ENCODE assay signal across 27 cellular contexts in the genomic region with DNA sequence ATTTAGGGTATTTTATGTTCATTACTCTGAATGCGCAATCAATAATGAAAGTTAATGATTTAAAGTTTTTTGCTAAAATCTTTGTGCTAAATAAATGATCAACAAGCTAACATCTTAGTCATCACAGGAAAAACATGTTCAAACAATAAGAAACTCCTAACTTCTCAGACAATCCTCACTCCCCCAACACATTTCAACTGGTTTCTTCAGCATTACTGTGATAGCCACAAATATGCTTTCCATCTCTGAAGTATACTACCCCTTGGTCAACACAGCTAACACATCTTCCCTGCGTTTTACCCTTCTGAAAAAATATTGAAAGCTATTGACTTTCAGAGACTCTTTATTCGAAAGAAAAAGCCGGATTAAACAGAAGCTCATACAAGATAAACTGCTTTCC.
DNase-seq lines count a peak whose midpoint lies in the region; ATAC-seq and TF ChIP-seq lines count a peak whose summit lies in the region.
"Had no signal": no experiment of that assay in that cellular context is flagged by ENCODE, and none has a peak within 500 bp of the region (broad histone marks: within the 10 kb centered on the region; RNA-seq: fewer than 3 reads in every experiment).

No MANE protein-coding gene starts in this region.

- H3K36me3 Mint-ChIP-seq in activated naive CD4-positive, alpha-beta T cell treated with anti-CD3 and anti-CD28 coated beads, Interleukin-2, amount 50 U/mL, for 24 hours = peaks cover 57% of the 10 kb centered on the region
- H3K36me3 Mint-ChIP-seq in WTC11 = peaks cover 36% of the 10 kb centered on the region
- H3K36me3 Mint-ChIP-seq in T-helper 2 cell treated with Interferon-gamma antibody and Interleukin-4, amounts not matched to agents 5 μg/mL and 100 μg/mL, for 36 hours (ENCODE audit: low read depth) = peaks cover 46% of the 10 kb centered on the region

- H3K27ac Mint-ChIP-seq in activated naive CD4-positive, alpha-beta T cell treated with anti-CD3 and anti-CD28 coated beads, Interleukin-2, amount 50 U/mL, for 24 hours = peak overlapping the region; percentile 59
- H3K27ac Mint-ChIP-seq in WTC11 = peak overlapping the region; percentile 50
- no peak overlapping the region for H3K27ac Mint-ChIP-seq in T-helper 2 cell treated with Interferon-gamma antibody and Interleukin-4, amounts not matched to agents 5 μg/mL and 100 μg/mL, for 36 hours

- TF ChIP-seq EP300 in esophagus muscularis mucosa (IDR thresholded peaks at IDR 0.05) = no peak

- no peak overlapping the region for H3K4me3 ChIP-seq in heart left ventricle
- no peak overlapping the region for H3K4me3 ChIP-seq in esophagus muscularis mucosa
- H3K4me3 ChIP-seq: K562, MG63, SJSA1 had no signal

- H3K9me3 Mint-ChIP-seq in activated naive CD4-positive, alpha-beta T cell treated with anti-CD3 and anti-CD28 coated beads, Interleukin-2, amount 50 U/mL, for 24 hours = peaks cover 9% of the 10 kb centered on the region
- no peaks in the 10 kb centered on the region for H3K9me3 Mint-ChIP-seq in WTC11
- H3K9me3 Mint-ChIP-seq in T-helper 2 cell treated with Interferon-gamma antibody and Interleukin-4, amounts not matched to agents 5 μg/mL and 100 μg/mL, for 36 hours = no peaks in the 10 kb centered on the region

- POLR2A ChIA-PET in WTC11 (lab: Charles Lee) = no interaction called here

- intact Hi-C loops in heart left ventricle (cut with DNase I) (no loop called here), esophagus muscularis mucosa (cut with DNase I) (no loop called here)

- peaks cover 93% of the 10 kb centered on the region for H3K4me1 Mint-ChIP-seq in activated naive CD4-positive, alpha-beta T cell treated with anti-CD3 and anti-CD28 coated beads, Interleukin-2, amount 50 U/mL, for 24 hours
- peaks cover 38% of the 10 kb centered on the region for H3K4me1 Mint-ChIP-seq in WTC11
- peaks cover 2% of the 10 kb centered on the region for H3K4me1 Mint-ChIP-seq in T-helper 2 cell treated with Interferon-gamma antibody and Interleukin-4, amounts not matched to agents 5 μg/mL and 100 μg/mL, for 36 hours (ENCODE audit: low read depth)

- 92 to 97% (median 95%) methylated on average over 4 of the region's 4 CpGs for WGBS in heart left ventricle, 4 donors
- 88% methylated on average over 4 of the region's 4 CpGs for WGBS in esophagus muscularis mucosa

- CTCF ChIA-PET in WTC11 (lab: Charles Lee) = interaction anchor here (1.2 to 2.0 kb wide), 4 partner anchors 9 to 230 kb away, joined by 3 to 7 read pairs (median 4); no protein-coding TSS in a partner anchor

- no peak for ATAC-seq in WTC11
- no peak for ATAC-seq in heart left ventricle
- ATAC-seq: HepG2, K562, Right ventricle myocardium inferior had no signal

- TF ChIP-seq POLR2A in heart left ventricle (IDR thresholded peaks at IDR 0.05) = no peak
- no peak for TF ChIP-seq POLR2A in esophagus muscularis mucosa (IDR thresholded peaks at IDR 0.05; ENCODE audit: low read depth)

- no peak for DNase-seq in activated naive CD4-positive, alpha-beta T cell treated with anti-CD3 and anti-CD28 coated beads, Interleukin-2, amount 50 U/mL, for 16 hours
- DNase-seq in WTC11 (ENCODE audit: low spot score) (no peak), iris pigment epithelial cell (ENCODE audit: low read depth) (peak; percentile 43), heart left ventricle (no peak), cortex of kidney (lab: John Stamatoyannopoulos, UW) (no peak), esophagus muscularis mucosa (ENCODE audit: extremely low spot score) (no peak)
- DNase-seq in T-helper 2 cell treated with Interferon-gamma antibody and Interleukin-4, amounts not matched to agents 5 μg/mL and 100 μg/mL, for 36 hours (ENCODE audit: low spot score) = no peak
- DNase-seq: AML-193, DMS53, EL, GF-D8, H7, MG63, NCI-H1048, NCI-H1417 treated with DMSO at 0.1 percent for 48 hours, NCI-H187, NCI-H446, NCI-H526, OCI-M1 had no signal

- no peaks in the 10 kb centered on the region for H3K27me3 ChIP-seq in heart left ventricle
- H3K27me3 ChIP-seq in esophagus muscularis mucosa = no peaks in the 10 kb centered on the region
- H3K27me3 ChIP-seq: MG63, SJSA1 had no signal

- H3K4me1 ChIP-seq in heart left ventricle (peaks cover 0 to 20% (median 1%) of the 10 kb centered on the region in 12 donors), esophagus muscularis mucosa (peaks cover 0 to 6% (median 4%) of the 10 kb centered on the region in 4 donors)

- H3K9me3 ChIP-seq in heart left ventricle = no peaks in the 10 kb centered on the region
- no peaks in the 10 kb centered on the region for H3K9me3 ChIP-seq in esophagus muscularis mucosa
- H3K9me3 ChIP-seq: MG63, SJSA1 had no signal

- H3K4me3 Mint-ChIP-seq in activated naive CD4-positive, alpha-beta T cell treated with anti-CD3 and anti-CD28 coated beads, Interleukin-2, amount 50 U/mL, for 24 hours = no peak overlapping the region
- H3K4me3 Mint-ChIP-seq in WTC11 = no peak overlapping the region
- H3K4me3 Mint-ChIP-seq in T-helper 2 cell treated with Interferon-gamma antibody and Interleukin-4, amounts not matched to agents 5 μg/mL and 100 μg/mL, for 36 hours = no peak overlapping the region

- H3K36me3 ChIP-seq in heart left ventricle = peaks cover 0 to 46% (median 26%) of the 10 kb centered on the region in 9 donors
- H3K36me3 ChIP-seq in esophagus muscularis mucosa = peaks cover 0 to 23% (median 14%) of the 10 kb centered on the region in 4 donors

- no peaks in the 10 kb centered on the region for H3K27me3 Mint-ChIP-seq in activated naive CD4-positive, alpha-beta T cell treated with anti-CD3 and anti-CD28 coated beads, Interleukin-2, amount 50 U/mL, for 24 hours
- H3K27me3 Mint-ChIP-seq in WTC11 (ENCODE audit: low read depth) = no peaks in the 10 kb centered on the region
- no peaks in the 10 kb centered on the region for H3K27me3 Mint-ChIP-seq in T-helper 2 cell treated with Interferon-gamma antibody and Interleukin-4, amounts not matched to agents 5 μg/mL and 100 μg/mL, for 36 hours (ENCODE audit: low read depth)

- TF ChIP-seq CTCF in WTC11 (IDR thresholded peaks at IDR 0.05) (no peak), heart left ventricle (IDR thresholded peaks at IDR 0.05) (no peak), esophagus muscularis mucosa (IDR thresholded peaks at IDR 0.05) (no peak)

- no peak overlapping the region for H3K27ac ChIP-seq in heart left ventricle
- H3K27ac ChIP-seq in esophagus muscularis mucosa (replicated peaks in 1 of 4) = no peak overlapping the region
- H3K27ac ChIP-seq: 22Rv1, C4-2B, HL-60, SJSA1 had no signal

TF ChIP-seq in WTC11, 78 proteins besides CTCF, POLR2A, EP300 and RAD21:
- no peak for TF ChIP-seq CREB1 (CRISPR knock-in tag; IDR thresholded peaks at IDR 0.05)
